In genomic region chr6:3247255-3248146, GRCh38 we compare ENCODE assay signal across 9 cellular contexts. TPM values are rescaled to one million over a fixed set of nuclear protein-coding genes. Genes with fewer than 3 reads are reported as not detected.
DNase-seq lines count a peak whose midpoint lies in the region; ATAC-seq and FAIRE-seq lines count a peak whose summit lies in the region.
"Had no signal": no experiment of that assay in that cellular context is flagged by ENCODE, and none has a peak within 500 bp of the region (broad histone marks: within the 10 kb centered on the region; RNA-seq: fewer than 3 reads in every experiment).

No MANE protein-coding gene starts in this region.

- H3K27me3 Mint-ChIP-seq in activated T-cell treated with anti-CD3 and anti-CD28 coated beads, Interleukin-2, amount 50 U/mL, for 72 hours (ENCODE audit: low read depth) = peaks cover 65% of the 10 kb centered on the region

- no peaks in the 10 kb centered on the region for H3K9me3 Mint-ChIP-seq in activated T-cell treated with anti-CD3 and anti-CD28 coated beads, Interleukin-2, amount 50 U/mL, for 72 hours

- DNase-seq in 8988T = peak; percentile 56
- peak; percentile 87 for DNase-seq in NCI-H146 (lab: John Stamatoyannopoulos, UW)
- DNase-seq in mesenteric fat pad (ENCODE audit: low spot score) = peak; percentile 89
- peak; percentile 86 for DNase-seq in urothelium cell line (ENCODE audit: low spot score)
- DNase-seq in activated T-cell treated with anti-CD3 and anti-CD28 coated beads, Interleukin-2, amount 50 U/mL, for 72 hours = no peak
- DNase-seq in stimulated activated naive CD8-positive, alpha-beta T cell treated with anti-CD3 and anti-CD28 coated beads, Interleukin-15, Interleukin-2, amounts not matched to agents 100 U/mL and 50 U/mL, for 24 hours = no peak

- no peak for ATAC-seq in GM19351 (IDR thresholded peaks at IDR 0.05; ENCODE audit: unreplicated experiment)
- ATAC-seq in activated T-cell treated with anti-CD3 and anti-CD28 coated beads, Interleukin-2, amount 50 U/mL, for 72 hours (replicated peaks in 1 of 2) = no peak
- no peak for ATAC-seq in stimulated activated naive CD8-positive, alpha-beta T cell treated with anti-CD3 and anti-CD28 coated beads, Interleukin-15, Interleukin-2, amounts not matched to agents 100 U/mL and 50 U/mL, for 24 hours

- H3K9me3 ChIP-seq in duodenal mucosa (ENCODE audit: control insufficient read depth in 1 of 2, low read length in 2 of 2) = no peaks in the 10 kb centered on the region

- H3K27me3 ChIP-seq in duodenal mucosa (ENCODE audit: control insufficient read depth in 1 of 2, insufficient read depth in 2 of 2, low read length in 2 of 2) = peaks cover 0 to 6% of the 10 kb centered on the region in 2 donors

- H3K4me1 ChIP-seq in duodenal mucosa (ENCODE audit: control insufficient read depth in 1 of 2, insufficient read depth in 2 of 2, low read length in 2 of 2) = peaks cover 8 to 10% of the 10 kb centered on the region in 2 donors

- no peak overlapping the region for H3K27ac ChIP-seq in duodenal mucosa (ENCODE audit: low read depth, low read length)

- no peaks in the 10 kb centered on the region for H3K36me3 Mint-ChIP-seq in activated T-cell treated with anti-CD3 and anti-CD28 coated beads, Interleukin-2, amount 50 U/mL, for 72 hours (ENCODE audit: insufficient read depth in 2 of 2)

- FAIRE-seq in urothelium cell line (lab: Jason Lieb, UNC) = no peak
- FAIRE-seq: TTC549 had no signal

- H3K27ac Mint-ChIP-seq in activated T-cell treated with anti-CD3 and anti-CD28 coated beads, Interleukin-2, amount 50 U/mL, for 72 hours = no peak overlapping the region

- no peak overlapping the region for H3K4me3 Mint-ChIP-seq in activated T-cell treated with anti-CD3 and anti-CD28 coated beads, Interleukin-2, amount 50 U/mL, for 72 hours

- no peaks in the 10 kb centered on the region for H3K36me3 ChIP-seq in duodenal mucosa (ENCODE audit: control insufficient read depth in 1 of 2, insufficient read depth in 2 of 2, low read length in 2 of 2)

- H3K4me3 ChIP-seq in duodenal mucosa (ENCODE audit: low read depth in 1 of 2, low read length in 2 of 2) = peak overlapping the region; percentile 50

- no peak overlapping the region for H3K9ac ChIP-seq in duodenal mucosa (ENCODE audit: low read depth in 1 of 2, low read length in 2 of 2)

- H3K4me1 Mint-ChIP-seq in activated T-cell treated with anti-CD3 and anti-CD28 coated beads, Interleukin-2, amount 50 U/mL, for 72 hours (ENCODE audit: low read depth) = peaks cover 7% of the 10 kb centered on the region

RNA-seq across cellular contexts. Expression of gene PSMG4, which starts 11.2 kb away (rescaled TPM):
- total RNA-seq in mesenteric fat pad = 18.7 TPM
- 10 to 100 TPM; 21.8 to 29.1 TPM for total RNA-seq in activated T-cell treated with anti-CD3 and anti-CD28 coated beads, Interleukin-2, amount 50 U/mL, for 72 hours

RNA-seq across cellular contexts. Expression of gene TUBB2B, which starts 20.0 kb away (rescaled TPM):
- 12.2 TPM for total RNA-seq in mesenteric fat pad
- under 1 TPM in 1 of 2 donors, not detected in 1; 0.35 TPM for total RNA-seq in activated T-cell treated with anti-CD3 and anti-CD28 coated beads, Interleukin-2, amount 50 U/mL, for 72 hours

Comparison
In these comparisons a context has a peak if more than half of its experiments do, and no peak if none do; other contexts are left out.
1. DNase-seq: peak in 8988T (single experiment), NCI-H146 (single experiment), mesenteric fat pad (single experiment) and urothelium cell line (single experiment); none in activated T-cell treated with anti-CD3 and anti-CD28 coated beads, Interleukin-2, amount 50 U/mL, for 72 hours (0 of 2) and stimulated activated naive CD8-positive, alpha-beta T cell treated with anti-CD3 and anti-CD28 coated beads, Interleukin-15, Interleukin-2, amounts not matched to agents 100 U/mL and 50 U/mL, for 24 hours (single experiment).